ENCODE assay signal across 1 cellular context in genomic region chr10:125916977-125917376, GRCh38.
TF ChIP-seq lines count a peak whose summit lies in the region.

No MANE protein-coding gene starts in this region.

TF ChIP-seq in HepG2, 621 proteins besides CTCF, POLR2A, EP300 and RAD21:
- TF ChIP-seq PBX2 (CRISPR knock-in tag; IDR thresholded peaks at IDR 0.05) (no peak), CSRNP2 (CRISPR knock-in tag; conservative IDR thresholded peaks at IDR 0.05; ENCODE audit: low read depth) (no peak), MAFK (conservative IDR thresholded peaks at IDR 0.05 in 1 of 2, IDR thresholded peaks at IDR 0.05 in 1 of 2; ENCODE audit: low read length in 2 of 2) (peak; percentile 48 to 79), DR1 (CRISPR knock-in tag; IDR thresholded peaks at IDR 0.05) (no peak), ZFP62 (CRISPR knock-in tag; IDR thresholded peaks at IDR 0.05) (no peak), YEATS2 (CRISPR knock-in tag; IDR thresholded peaks at IDR 0.05; ENCODE audit: borderline replicate concordance) (no peak), MAFF (IDR thresholded peaks at IDR 0.05; ENCODE audit: low read depth, low read length) (peak; percentile 55)
- TF ChIP-seq, protein P1, sequence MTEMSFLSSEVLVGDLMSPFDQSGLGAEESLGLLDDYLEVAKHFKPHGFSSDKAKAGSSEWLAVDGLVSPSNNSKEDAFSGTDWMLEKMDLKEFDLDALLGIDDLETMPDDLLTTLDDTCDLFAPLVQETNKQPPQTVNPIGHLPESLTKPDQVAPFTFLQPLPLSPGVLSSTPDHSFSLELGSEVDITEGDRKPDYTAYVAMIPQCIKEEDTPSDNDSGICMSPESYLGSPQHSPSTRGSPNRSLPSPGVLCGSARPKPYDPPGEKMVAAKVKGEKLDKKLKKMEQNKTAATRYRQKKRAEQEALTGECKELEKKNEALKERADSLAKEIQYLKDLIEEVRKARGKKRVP (CRISPR knock-in tag; IDR thresholded peaks at IDR 0.05), result no peak
- TF ChIP-seq, protein P2, sequence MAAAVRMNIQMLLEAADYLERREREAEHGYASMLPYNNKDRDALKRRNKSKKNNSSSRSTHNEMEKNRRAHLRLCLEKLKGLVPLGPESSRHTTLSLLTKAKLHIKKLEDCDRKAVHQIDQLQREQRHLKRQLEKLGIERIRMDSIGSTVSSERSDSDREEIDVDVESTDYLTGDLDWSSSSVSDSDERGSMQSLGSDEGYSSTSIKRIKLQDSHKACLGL (CRISPR knock-in tag; IDR thresholded peaks at IDR 0.05), result no peak
